Comparison of ENCODE assay signal across 8 cellular contexts in genomic region chr19:34733266-34733825, GRCh38. TPM values are rescaled to one million over a fixed set of nuclear protein-coding genes. Genes with fewer than 3 reads are reported as not detected.
DNase-seq lines count a peak whose midpoint lies in the region; ATAC-seq and TF ChIP-seq lines count a peak whose summit lies in the region.

No MANE protein-coding gene starts in this region.

- H3K9me3 ChIP-seq in hepatocyte (ENCODE audit: low read depth) (peaks cover 8% of the 10 kb centered on the region), smooth muscle cell (replicated peaks; ENCODE audit: low read depth) (peaks cover 3% of the 10 kb centered on the region)

- H3K4me3 ChIP-seq in LNCaP clone FGC (ENCODE audit: low read depth, low read length) (peak overlapping the region; percentile 73), hepatocyte (peak overlapping the region; percentile 85), smooth muscle cell (peak overlapping the region; percentile 78)

- peak overlapping the region; percentile 94 for H3K27ac Mint-ChIP-seq in activated T-helper 17 cell treated with anti-CD3 and anti-CD28 coated beads, Interleukin-2, amount 50 U/mL, for 72 hours

- peaks cover 3% of the 10 kb centered on the region for H3K27me3 Mint-ChIP-seq in activated T-helper 17 cell treated with anti-CD3 and anti-CD28 coated beads, Interleukin-2, amount 50 U/mL, for 72 hours

- H3K27me3 ChIP-seq in hepatocyte, result no peaks in the 10 kb centered on the region
- no peaks in the 10 kb centered on the region for H3K27me3 ChIP-seq in smooth muscle cell (ENCODE audit: low read depth)

- H3K9ac ChIP-seq in smooth muscle cell (ENCODE audit: low read depth), result peak overlapping the region; percentile 99

- H3F3A ChIP-seq in smooth muscle cell (ENCODE audit: low read depth), result peaks cover 5% of the 10 kb centered on the region

- peak; percentile 63 to 74 for DNase-seq in NCI-H524 (lab: John Stamatoyannopoulos, UW)
- no peak for DNase-seq in NCI-H524 treated with DMSO at 0.1 percent for 48 hours (lab: John Stamatoyannopoulos, UW)
- peak; percentile 35 for DNase-seq in LNCaP clone FGC (ENCODE audit: low read depth)
- DNase-seq in hepatocyte (ENCODE audit: low spot score), result peak; percentile 68
- no peak for DNase-seq in smooth muscle cell (lab: John Stamatoyannopoulos, UW; ENCODE audit: unreplicated experiment)
- DNase-seq in epidermal melanocyte (ENCODE audit: insufficient read length, low spot score), result no peak

- peak overlapping the region; percentile 87 for H2AFZ ChIP-seq in hepatocyte
- peak overlapping the region; percentile 87 for H2AFZ ChIP-seq in smooth muscle cell (ENCODE audit: low read depth)

- H4K20me1 ChIP-seq in hepatocyte (ENCODE audit: insufficient read depth, poor library complexity, severe bottlenecking) (no peaks in the 10 kb centered on the region), smooth muscle cell (ENCODE audit: low read depth) (no peaks in the 10 kb centered on the region)

- H3K9me3 Mint-ChIP-seq in activated T-helper 17 cell treated with anti-CD3 and anti-CD28 coated beads, Interleukin-2, amount 50 U/mL, for 72 hours, result no peaks in the 10 kb centered on the region

- H3K4me2 ChIP-seq in hepatocyte, result peak overlapping the region; percentile 84
- H3K4me2 ChIP-seq in smooth muscle cell, result peak overlapping the region; percentile 97

- H3K27ac ChIP-seq in hepatocyte (peak overlapping the region; percentile 99), smooth muscle cell (ENCODE audit: low read depth) (peak overlapping the region; percentile 99)

- peaks cover 20% of the 10 kb centered on the region for H3K36me3 Mint-ChIP-seq in activated T-helper 17 cell treated with anti-CD3 and anti-CD28 coated beads, Interleukin-2, amount 50 U/mL, for 72 hours (ENCODE audit: low read depth)

- peak overlapping the region; percentile 93 for H3K4me3 Mint-ChIP-seq in activated T-helper 17 cell treated with anti-CD3 and anti-CD28 coated beads, Interleukin-2, amount 50 U/mL, for 72 hours

- no peaks in the 10 kb centered on the region for H3K36me3 ChIP-seq in hepatocyte (replicated peaks; ENCODE audit: insufficient read depth, low read depth)
- H3K36me3 ChIP-seq in smooth muscle cell (ENCODE audit: low read depth), result no peaks in the 10 kb centered on the region

- H3K4me1 ChIP-seq in hepatocyte (ENCODE audit: insufficient read depth) (peaks cover 12% of the 10 kb centered on the region), smooth muscle cell (ENCODE audit: low read depth) (peaks cover 13% of the 10 kb centered on the region)

- 3% methylated on average over 16 of the region's 16 CpGs for WGBS in hepatocyte (ENCODE audit: low lambda C conversion rate, missing lambda C conversion rate)
- WGBS in smooth muscle cell (ENCODE audit: low lambda C conversion rate), result 3% methylated on average over 16 of the region's 16 CpGs

- H3K79me2 ChIP-seq in hepatocyte (peaks cover 21% of the 10 kb centered on the region), smooth muscle cell (ENCODE audit: low read depth) (peaks cover 4% of the 10 kb centered on the region)

- ATAC-seq in GM21825 (IDR thresholded peaks at IDR 0.05; ENCODE audit: unreplicated experiment), result peak; percentile 10
- ATAC-seq in activated T-helper 17 cell treated with anti-CD3 and anti-CD28 coated beads, Interleukin-2, amount 50 U/mL, for 72 hours (replicated peaks), result no peak

- H3K4me1 Mint-ChIP-seq in activated T-helper 17 cell treated with anti-CD3 and anti-CD28 coated beads, Interleukin-2, amount 50 U/mL, for 72 hours, result peaks cover 11% of the 10 kb centered on the region

- H3K9me2 ChIP-seq in hepatocyte (replicated peaks; ENCODE audit: insufficient read depth), result no peaks in the 10 kb centered on the region

- TF ChIP-seq CTCF in LNCaP clone FGC (IDR thresholded peaks at IDR 0.05; ENCODE audit: control insufficient read depth, extremely low read depth, insufficient read depth) (no peak), hepatocyte (IDR thresholded peaks at IDR 0.05; ENCODE audit: poor library complexity) (no peak), smooth muscle cell (IDR thresholded peaks at IDR 0.05; ENCODE audit: borderline replicate concordance, insufficient read depth, poor library complexity, severe bottlenecking) (no peak)

RNA-seq across cellular contexts. Expression of gene ZNF181, which starts 0.7 kb away (rescaled TPM):
- total RNA-seq in activated T-helper 17 cell treated with anti-CD3 and anti-CD28 coated beads, Interleukin-2, amount 50 U/mL, for 72 hours, result 1 to 10 TPM; 2.4 to 2.6 TPM
- 14.5 and 30.0 TPM in 2 replicates for total RNA-seq in hepatocyte
- polyA plus RNA-seq in hepatocyte, result 11.5 and 11.7 TPM in 2 replicates
- 9.7 and 33.8 TPM in 2 replicates for total RNA-seq in smooth muscle cell
- polyA plus RNA-seq in smooth muscle cell, result 4.1 and 7.1 TPM in 2 replicates

RNA-seq across cellular contexts. Expression of gene ZNF599, which starts 39.7 kb away (rescaled TPM):
- 1 to 10 TPM; 3.1 to 3.4 TPM for total RNA-seq in activated T-helper 17 cell treated with anti-CD3 and anti-CD28 coated beads, Interleukin-2, amount 50 U/mL, for 72 hours
- total RNA-seq in hepatocyte (6.0 and 6.1 TPM in 2 replicates), smooth muscle cell (5.5 and 7.7 TPM in 2 replicates)
- polyA plus RNA-seq in hepatocyte (6.2 and 7.6 TPM in 2 replicates), smooth muscle cell (5.7 and 8.3 TPM in 2 replicates)

RNA-seq across cellular contexts. Expression of gene ZNF302, which starts 55.9 kb away (rescaled TPM):
- 10 to 100 TPM in 1 of 2 donors, 1 to 10 TPM in 1; 7.7 to 11.7 TPM for total RNA-seq in activated T-helper 17 cell treated with anti-CD3 and anti-CD28 coated beads, Interleukin-2, amount 50 U/mL, for 72 hours
- 29.1 and 34.3 TPM in 2 replicates for total RNA-seq in hepatocyte
- polyA plus RNA-seq in hepatocyte, result 19.5 and 20.2 TPM in 2 replicates
- 16.0 and 34.6 TPM in 2 replicates for total RNA-seq in smooth muscle cell
- 11.5 and 17.5 TPM in 2 replicates for polyA plus RNA-seq in smooth muscle cell

RNA-seq across cellular contexts. Expression of gene SCGB2B2, which starts 56.4 kb away (rescaled TPM):
- under 1 TPM; 0.35 to 0.71 TPM for total RNA-seq in activated T-helper 17 cell treated with anti-CD3 and anti-CD28 coated beads, Interleukin-2, amount 50 U/mL, for 72 hours
- total RNA-seq in hepatocyte (0.04 and 0.13 TPM in 2 replicates), smooth muscle cell (not detected in 2 replicates)
- polyA plus RNA-seq in hepatocyte (not detected in 2 replicates), smooth muscle cell (0.73 TPM in 1 of 2 replicates, not detected in the other)

Comparison
In these comparisons a context has a peak if more than half of its experiments do, and no peak if none do; other contexts are left out.
1. DNase-seq: peak in NCI-H524 (2 of 2), LNCaP clone FGC (single experiment) and hepatocyte (single experiment); none in NCI-H524 treated with DMSO at 0.1 percent for 48 hours (single experiment), smooth muscle cell (single experiment) and epidermal melanocyte (single experiment).
2. Peak in every context shown above with its lines, with median percentiles within 50 percentile points of each other: H3K4me3 ChIP-seq.